Comparison of ENCODE assay signal across 9 cellular contexts in the genomic region with DNA sequence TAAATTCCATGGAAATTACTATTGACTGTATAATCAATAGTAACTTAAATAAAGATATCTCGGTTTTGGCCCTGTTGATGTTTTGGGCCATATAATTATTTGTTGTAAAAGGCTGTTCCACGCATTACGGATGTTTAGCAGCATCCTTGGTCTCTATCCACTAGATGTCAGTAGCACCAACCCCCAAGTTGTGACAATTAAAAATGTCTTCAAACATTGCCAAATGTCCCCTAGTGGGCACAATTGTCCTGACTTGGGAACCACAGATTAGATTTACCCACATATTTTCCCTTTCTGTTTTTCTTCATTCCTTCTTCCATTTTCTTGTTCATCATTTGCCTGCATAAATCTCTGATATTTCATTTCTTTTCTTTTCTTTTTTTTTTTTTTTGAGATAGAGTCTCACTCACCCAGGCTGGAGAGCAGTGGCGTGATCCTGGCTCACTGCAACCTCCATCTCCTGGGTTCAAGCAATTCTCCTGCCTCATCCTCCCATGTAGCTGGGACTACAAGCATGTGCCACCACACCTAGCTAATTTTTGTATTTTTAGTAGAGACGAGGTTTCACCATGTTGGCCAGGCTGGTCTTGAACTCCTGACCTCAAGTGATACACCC. TPM values are rescaled to one million over a fixed set of nuclear protein-coding genes. Genes with fewer than 3 reads are reported as not detected.
DNase-seq lines count a peak whose midpoint lies in the region; ATAC-seq and TF ChIP-seq lines count a peak whose summit lies in the region.
"Had no signal": no experiment of that assay in that cellular context is flagged by ENCODE, and none has a peak within 500 bp of the region (broad histone marks: within the 10 kb centered on the region; RNA-seq: fewer than 3 reads in every experiment).

No MANE protein-coding gene starts in this region.

- 0 out of 2 replicates have a peak overlapping the region, but pooled peaks have one; percentile 4 for H2AFZ ChIP-seq in Loucy (ENCODE audit: low read length)

- no peaks in the 10 kb centered on the region for H3K36me3 ChIP-seq in Loucy (ENCODE audit: insufficient read depth, low read length)

- H3K36me3 Mint-ChIP-seq in T-helper 2 cell treated with Interferon-gamma antibody and Interleukin-4, amounts not matched to agents 5 μg/mL and 100 μg/mL, for 36 hours (ENCODE audit: low read depth), result no peaks in the 10 kb centered on the region

- H3K4me3 ChIP-seq in AG04449 (ENCODE audit: low read depth, low read length), result no peak overlapping the region
- no peak overlapping the region for H3K4me3 ChIP-seq in Loucy (ENCODE audit: low read length, poor library complexity, severe bottlenecking)

- H4K20me1 ChIP-seq in Loucy (ENCODE audit: insufficient read depth, low read length, poor library complexity, severe bottlenecking), result no peaks in the 10 kb centered on the region

- no peak for DNase-seq in AG04449 (ENCODE audit: low read depth, low spot score)
- DNase-seq in Daoy (ENCODE audit: low read depth), result peak; percentile 34
- peak; percentile 10 for DNase-seq in T-helper 2 cell treated with Interferon-gamma antibody and Interleukin-4, amounts not matched to agents 5 μg/mL and 100 μg/mL, for 36 hours (ENCODE audit: low spot score)
- DNase-seq in glomerular visceral epithelial cell (ENCODE audit: extremely low spot score), result peak; percentile 46
- DNase-seq in stimulated activated naive CD8-positive, alpha-beta T cell treated with anti-CD3 and anti-CD28 coated beads, Interleukin-15, Interleukin-2, amounts not matched to agents 100 U/mL and 50 U/mL, for 24 hours, result peak; percentile 19
- DNase-seq in HPDE6-E6E7 (ENCODE audit: extremely low spot score), result no peak

- peak; percentile 52 for ATAC-seq in stimulated activated naive CD8-positive, alpha-beta T cell treated with anti-CD3 and anti-CD28 coated beads, Interleukin-15, Interleukin-2, amounts not matched to agents 100 U/mL and 50 U/mL, for 24 hours
- ATAC-seq in GM18511 (IDR thresholded peaks at IDR 0.05; ENCODE audit: unreplicated experiment), result no peak

- H3K27me3 ChIP-seq in Loucy (ENCODE audit: insufficient read depth, low read length, poor library complexity, severe bottlenecking), result no peaks in the 10 kb centered on the region

- POLR2A ChIA-PET in AG04449 (lab: Yijun Ruan, JAX), result no interaction called here

- no peaks in the 10 kb centered on the region for H3K4me1 Mint-ChIP-seq in T-helper 2 cell treated with Interferon-gamma antibody and Interleukin-4, amounts not matched to agents 5 μg/mL and 100 μg/mL, for 36 hours (ENCODE audit: low read depth)

- H3K4me1 ChIP-seq in Loucy (ENCODE audit: insufficient read depth, low read length, poor library complexity, severe bottlenecking), result no peaks in the 10 kb centered on the region

- H3K9ac ChIP-seq in Loucy (ENCODE audit: low read depth, low read length, poor library complexity, severe bottlenecking), result no peak overlapping the region

- no peaks in the 10 kb centered on the region for H3K9me2 ChIP-seq in Loucy (replicated peaks; ENCODE audit: low read depth, low read length)

- H3K9me3 Mint-ChIP-seq in T-helper 2 cell treated with Interferon-gamma antibody and Interleukin-4, amounts not matched to agents 5 μg/mL and 100 μg/mL, for 36 hours, result no peaks in the 10 kb centered on the region

- CTCF ChIA-PET in AG04449 (lab: Yijun Ruan, JAX), result interaction anchor here (0.6 to 3.1 kb wide), 8 partner anchors 13 to 179 kb away, joined by 3 to 41 read pairs (median 4); partner anchors contain the start of gene WFDC8

- H3K79me2 ChIP-seq in Loucy (ENCODE audit: insufficient read depth, low read length), result no peaks in the 10 kb centered on the region

- H3K4me3 Mint-ChIP-seq in T-helper 2 cell treated with Interferon-gamma antibody and Interleukin-4, amounts not matched to agents 5 μg/mL and 100 μg/mL, for 36 hours, result no peak overlapping the region

- no peaks in the 10 kb centered on the region for H3K9me3 ChIP-seq in Loucy (ENCODE audit: insufficient read depth, low read depth, low read length)

- H3K27me3 Mint-ChIP-seq in T-helper 2 cell treated with Interferon-gamma antibody and Interleukin-4, amounts not matched to agents 5 μg/mL and 100 μg/mL, for 36 hours (ENCODE audit: low read depth), result peaks cover 21% of the 10 kb centered on the region

- TF ChIP-seq CTCF in AG04449 (IDR thresholded peaks at IDR 0.05; ENCODE audit: insufficient read depth, low read length, missing control alignments), result peak; percentile 28
- peak; percentile 99 for TF ChIP-seq CTCF in Loucy (conservative IDR thresholded peaks at IDR 0.05; ENCODE audit: low read length)

- H3F3A ChIP-seq in Loucy (ENCODE audit: low read depth), result no peaks in the 10 kb centered on the region

- no peak overlapping the region for H3K27ac Mint-ChIP-seq in T-helper 2 cell treated with Interferon-gamma antibody and Interleukin-4, amounts not matched to agents 5 μg/mL and 100 μg/mL, for 36 hours

- H3K4me2 ChIP-seq in Loucy (ENCODE audit: low read depth, low read length, poor library complexity, severe bottlenecking), result no peak overlapping the region

RNA-seq across cellular contexts. Expression of gene WFDC8, which starts 13.6 kb away (rescaled TPM):
- total RNA-seq in Daoy (2014; rRNA removed; shearing (Covaris generic)), result not detected in 2 replicates
- total RNA-seq: skeletal muscle tissue had no signal

RNA-seq across cellular contexts. Expression of gene WFDC10A, which starts 36.9 kb away (rescaled TPM):
- total RNA-seq in Daoy (2014; rRNA removed; shearing (Covaris generic)), result not detected in 2 replicates
- total RNA-seq: skeletal muscle tissue had no signal

RNA-seq across cellular contexts. Expression of gene WFDC9, which starts 38.4 kb away (rescaled TPM):
- total RNA-seq in Daoy (2014; rRNA removed; shearing (Covaris generic)), result not detected in 2 replicates
- total RNA-seq: skeletal muscle tissue had no signal

RNA-seq across cellular contexts. Expression of gene EPPIN, which starts 45.5 kb away (rescaled TPM):
- total RNA-seq in Daoy (2014; rRNA removed; shearing (Covaris generic)), result not detected in 2 replicates
- total RNA-seq: skeletal muscle tissue had no signal

RNA-seq across cellular contexts. Expression of gene WFDC6, which starts 53.4 kb away (rescaled TPM):
- total RNA-seq in Daoy (2014; rRNA removed; shearing (Covaris generic)), result not detected in 2 replicates
- total RNA-seq: skeletal muscle tissue had no signal

Comparison
In these comparisons a context has a peak if more than half of its experiments do, and no peak if none do; other contexts are left out.
1. DNase-seq: peak in Daoy (single experiment), T-helper 2 cell treated with Interferon-gamma antibody and Interleukin-4, amounts not matched to agents 5 μg/mL and 100 μg/mL, for 36 hours (single experiment), glomerular visceral epithelial cell (single experiment) and stimulated activated naive CD8-positive, alpha-beta T cell treated with anti-CD3 and anti-CD28 coated beads, Interleukin-15, Interleukin-2, amounts not matched to agents 100 U/mL and 50 U/mL, for 24 hours (single experiment); none in AG04449 (single experiment) and HPDE6-E6E7 (single experiment).